Comparison of ENCODE assay signal across 8 cellular contexts in genomic region chr4:152534541-152535231, GRCh38. TPM values are rescaled to one million over a fixed set of nuclear protein-coding genes. Genes with fewer than 3 reads are reported as not detected.
A peak's percentile ranks its signal among the peaks of the same experiment; 100 is the strongest.
DNase-seq lines count a peak whose midpoint lies in the region; ATAC-seq and TF ChIP-seq lines count a peak whose summit lies in the region.

No MANE protein-coding gene starts in this region.

- H3K36me3 ChIP-seq in skeletal muscle tissue (ENCODE audit: control insufficient read depth in 3 of 3, insufficient read depth in 3 of 3, low read length in 3 of 3): peaks cover 3 to 4% (median 3%) of the 10 kb centered on the region in 3 donors

- TF ChIP-seq CTCF in 22Rv1 (IDR thresholded peaks at IDR 0.05) (no peak), GM20000 (IDR thresholded peaks at IDR 0.05; ENCODE audit: extremely low read depth, missing control alignments) (no peak)

- no peaks in the 10 kb centered on the region for H3K27me3 ChIP-seq in skeletal muscle tissue (ENCODE audit: control insufficient read depth in 3 of 3, insufficient read depth in 3 of 3, low read length in 3 of 3)

- peaks cover 0 to 2% (median 0%) of the 10 kb centered on the region in 3 donors for H3K9me3 ChIP-seq in skeletal muscle tissue (ENCODE audit: control insufficient read depth in 3 of 3, low read length in 3 of 3)

- H3K4me3 ChIP-seq in iPS-11a (ENCODE audit: low read depth, low read length): peak overlapping the region; percentile 80
- peak overlapping the region; percentile 75 to 99 (median 97) for H3K4me3 ChIP-seq in skeletal muscle tissue (ENCODE audit: low read length in 3 of 3)

- H3K27ac ChIP-seq in 22Rv1 (peak overlapping the region; percentile 86; the same call in 1 of the 2 replicates), skeletal muscle tissue (ENCODE audit: low read depth, low read length) (peak overlapping the region; percentile 92)

- DNase-seq in GM20000 (ENCODE audit: low spot score): peak; percentile 32
- DNase-seq in SKM-1 (lab: John Stamatoyannopoulos, UW; ENCODE audit: unreplicated experiment): peak; percentile 23
- DNase-seq in amniotic epithelial cell (ENCODE audit: low read depth): peak; percentile 24

- H3K4me1 ChIP-seq in skeletal muscle tissue (ENCODE audit: control insufficient read depth in 3 of 3, insufficient read depth in 3 of 3, low read length in 3 of 3): peaks cover 19 to 28% (median 23%) of the 10 kb centered on the region in 3 donors

- H3K9ac ChIP-seq in skeletal muscle tissue (ENCODE audit: low read depth in 1 of 3, low read length in 3 of 3): peak overlapping the region; percentile 63 to 98 (median 97)

- no peak for ATAC-seq in HG03432 (IDR thresholded peaks at IDR 0.05; ENCODE audit: unreplicated experiment)
- no peak for ATAC-seq in esophagus mucosa

RNA-seq across cellular contexts. Expression of gene FBXW7, which starts 1.2 kb away (rescaled TPM):
- 102 TPM for total RNA-seq in skeletal muscle tissue
- total RNA-seq in esophagus mucosa: 29.5 TPM
